Comparison of ENCODE assay signal across 9 cellular contexts in genomic region chr2:45242161-45242741, GRCh38.
A peak's percentile ranks its signal among the peaks of the same experiment; 100 is the strongest.
DNase-seq lines count a peak whose midpoint lies in the region; ATAC-seq and TF ChIP-seq lines count a peak whose summit lies in the region.
"Had no signal": no experiment of that assay in that cellular context is flagged by ENCODE, and none has a peak within 500 bp of the region (broad histone marks: within the 10 kb centered on the region; RNA-seq: fewer than 3 reads in every experiment).

No MANE protein-coding gene starts in this region.

- peaks cover 0 to 26% (median 0%) of the 10 kb centered on the region in 7 donors for H3K27me3 ChIP-seq in spleen (replicated peaks in 1 of 7)

- WGBS in spleen, 5 donors: 42 to 71% (median 62%) methylated on average over 6 of the region's 6 CpGs

- H3K27ac ChIP-seq in coronary artery: peak overlapping the region; percentile 66 to 81
- no peak overlapping the region for H3K27ac ChIP-seq in spleen

- no peaks in the 10 kb centered on the region for H3K4me1 ChIP-seq in spleen

- intact Hi-C loops in spleen (cut with DNase I; ENCODE audit: low total_unique reads): no loop called here

- TF ChIP-seq CTCF in coronary artery (IDR thresholded peaks at IDR 0.05) (no peak), spleen (IDR thresholded peaks at IDR 0.05 in 8 of 11, conservative IDR thresholded peaks at IDR 0.05 in 3 of 11) (no peak)

- H3K36me3 ChIP-seq in spleen: no peaks in the 10 kb centered on the region

- TF ChIP-seq POLR2A in spleen (IDR thresholded peaks at IDR 0.05): no peak

- H3K4me3 ChIP-seq in coronary artery (no peak overlapping the region), spleen (no peak overlapping the region)

- no peak for ATAC-seq in GM21717 (IDR thresholded peaks at IDR 0.05; ENCODE audit: unreplicated experiment)

- DNase-seq in DMS53 (lab: John Stamatoyannopoulos, UW) (peak; percentile 70), NCI-H2196 (lab: John Stamatoyannopoulos, UW; ENCODE audit: unreplicated experiment) (peak; percentile 79), coronary artery (ENCODE audit: low spot score) (no peak), myocyte (ENCODE audit: low read depth) (peak; percentile 95), NCI-H1048 (lab: John Stamatoyannopoulos, UW) (no peak), spleen (no peak), cerebellum (ENCODE audit: low spot score) (no peak)
- DNase-seq: Caco-2 had no signal

- H3K9me3 ChIP-seq in spleen: peaks cover 0 to 4% (median 0%) of the 10 kb centered on the region in 8 donors
- H3K9me3 ChIP-seq: Caco-2 had no signal

Comparison
In these comparisons a context has a peak if more than half of its experiments do, and no peak if none do; other contexts are left out.
1. DNase-seq: peak in DMS53 (single experiment), NCI-H2196 (single experiment) and myocyte (single experiment); none in coronary artery (single experiment), NCI-H1048 (single experiment), spleen (single experiment) and cerebellum (single experiment).
2. H3K27ac ChIP-seq: peak in coronary artery (2 of 2); none in spleen (0 of 8).